Comparison of ENCODE assay signal across 12 cellular contexts in genomic region chr7:141960687-141961422, GRCh38. TPM values are rescaled to one million over a fixed set of nuclear protein-coding genes. Genes with fewer than 3 reads are reported as not detected.
DNase-seq lines count a peak whose midpoint lies in the region; ATAC-seq and TF ChIP-seq lines count a peak whose summit lies in the region.
"Had no signal": no experiment of that assay in that cellular context is flagged by ENCODE, and none has a peak within 500 bp of the region (broad histone marks: within the 10 kb centered on the region; RNA-seq: fewer than 3 reads in every experiment).

No MANE protein-coding gene starts in this region.

- H3K27me3 ChIP-seq in left ventricle myocardium inferior (ENCODE audit: low read depth), result no peaks in the 10 kb centered on the region

- DNase-seq in Right ventricle myocardium superior, result no peak
- DNase-seq in left ventricle myocardium inferior, result no peak
- DNase-seq in NOMO-1 treated with dmso at 0.1 percent for 144 hours (lab: John Stamatoyannopoulos, UW; ENCODE audit: unreplicated experiment), result peak; percentile 55
- peak; percentile 29 for DNase-seq in superior temporal gyrus (ENCODE audit: extremely low spot score)
- no peak for DNase-seq in NCI-H1694 (lab: John Stamatoyannopoulos, UW)
- no peak for DNase-seq in NCI-H146 treated with DMSO at 0.1 percent for 48 hours (lab: John Stamatoyannopoulos, UW; ENCODE audit: unreplicated experiment)
- no peak for DNase-seq in SHP77 treated with DMSO at 0.1 percent for 48 hours (lab: John Stamatoyannopoulos, UW)
- DNase-seq: effector memory CD4-positive, alpha-beta T cell; H9; NK-92 treated with Interleukin-12 subunit alpha and Interleukin-12 subunit beta, amount 100 ng/mL, for 24 hours had no signal

- peaks cover 16% of the 10 kb centered on the region for H3K9me3 ChIP-seq in left ventricle myocardium inferior (replicated peaks)

- no peak overlapping the region for H3K27ac ChIP-seq in left ventricle myocardium inferior (replicated peaks)

- H3K36me3 ChIP-seq in left ventricle myocardium inferior, result no peaks in the 10 kb centered on the region

- TF ChIP-seq CTCF in left ventricle myocardium inferior (IDR thresholded peaks at IDR 0.05; ENCODE audit: borderline replicate concordance), result no peak

- peak; percentile 34 for ATAC-seq in Right ventricle myocardium superior (ENCODE audit: poor library complexity)
- ATAC-seq in HG02973 (IDR thresholded peaks at IDR 0.05; ENCODE audit: unreplicated experiment), result peak; percentile 63

- intact Hi-C loops in Right ventricle myocardium superior (cut with DNase I) (no loop called here), left ventricle myocardium inferior (cut with micrococcal nuclease) (no loop called here)

- no peaks in the 10 kb centered on the region for H3K4me1 ChIP-seq in left ventricle myocardium inferior

- H3K4me3 ChIP-seq in left ventricle myocardium inferior, result no peak overlapping the region

RNA-seq across cellular contexts. Expression of gene TAS2R38, which starts 12.7 kb away (rescaled TPM):
- not detected for total RNA-seq in Right ventricle myocardium superior
- not detected for total RNA-seq in left ventricle myocardium inferior
- total RNA-seq: A172, H9 had no signal

RNA-seq across cellular contexts. Expression of gene CLEC5A, which starts 14.1 kb away (rescaled TPM):
- total RNA-seq in Right ventricle myocardium superior (0.08 TPM), left ventricle myocardium inferior (0.47 TPM)
- total RNA-seq: A172, H9 had no signal

RNA-seq across cellular contexts. Expression of gene MGAM, which starts 34.8 kb away (rescaled TPM):
- total RNA-seq in Right ventricle myocardium superior (0.65 TPM), left ventricle myocardium inferior (0.82 TPM)
- total RNA-seq: A172 had no signal

RNA-seq across cellular contexts. Expression of gene OR9A4, which starts 44.7 kb away (rescaled TPM):
- total RNA-seq in Right ventricle myocardium superior (not detected), left ventricle myocardium inferior (not detected)
- total RNA-seq: A172, H9 had no signal

Comparison
In these comparisons a context has a peak if more than half of its experiments do, and no peak if none do; other contexts are left out.
1. DNase-seq: peak in NOMO-1 treated with dmso at 0.1 percent for 144 hours (single experiment) and superior temporal gyrus (single experiment); none in Right ventricle myocardium superior (single experiment), left ventricle myocardium inferior (single experiment), NCI-H1694 (single experiment), NCI-H146 treated with DMSO at 0.1 percent for 48 hours (single experiment) and SHP77 treated with DMSO at 0.1 percent for 48 hours (single experiment).